8 cellular contexts compared by ENCODE assay signal in genomic region chr5:1386274-1386717, GRCh38. TPM values are rescaled to one million over a fixed set of nuclear protein-coding genes. Genes with fewer than 3 reads are reported as not detected.
A peak's percentile ranks its signal among the peaks of the same experiment; 100 is the strongest.
DNase-seq lines count a peak whose midpoint lies in the region; ATAC-seq and TF ChIP-seq lines count a peak whose summit lies in the region.

No MANE protein-coding gene starts in this region.

- H3K9me3 ChIP-seq in left ventricle myocardium inferior (replicated peaks) (no peaks in the 10 kb centered on the region), uterus (no peaks in the 10 kb centered on the region)

- H3K27ac ChIP-seq in left ventricle myocardium inferior (replicated peaks): peak overlapping the region; percentile 45
- no peak overlapping the region for H3K27ac ChIP-seq in rectal smooth muscle tissue (ENCODE audit: low read depth, low read length)
- H3K27ac ChIP-seq in uterus: no peak overlapping the region

- H3K27me3 ChIP-seq in left ventricle myocardium inferior (ENCODE audit: low read depth) (peaks cover 61% of the 10 kb centered on the region), rectal smooth muscle tissue (ENCODE audit: control insufficient read depth, insufficient read depth, low read length) (peaks cover 3% of the 10 kb centered on the region), uterus (no peaks in the 10 kb centered on the region)

- DNase-seq in AG09309 (ENCODE audit: low read depth): no peak
- peak; percentile 14 for DNase-seq in RPMI7951 (ENCODE audit: low read depth)
- peak; percentile 69 for DNase-seq in activated naive CD4-positive, alpha-beta T cell treated with anti-CD3 and anti-CD28 coated beads, Interleukin-2, amount 50 U/mL, for 16 hours
- peak; percentile 38 for DNase-seq in left ventricle myocardium inferior
- DNase-seq in uterus: peak in 1 of 2 donors; percentile 18

- TF ChIP-seq CTCF in AG09309 (IDR thresholded peaks at IDR 0.05; ENCODE audit: control insufficient read depth, insufficient read depth, low read depth, low read length, missing control alignments) (no peak), left ventricle myocardium inferior (IDR thresholded peaks at IDR 0.05; ENCODE audit: borderline replicate concordance) (no peak), uterus (IDR thresholded peaks at IDR 0.05) (no peak)

- no peaks in the 10 kb centered on the region for H3K36me3 ChIP-seq in left ventricle myocardium inferior
- H3K36me3 ChIP-seq in rectal smooth muscle tissue (ENCODE audit: control insufficient read depth, insufficient read depth, low read length): no peaks in the 10 kb centered on the region
- no peaks in the 10 kb centered on the region for H3K36me3 ChIP-seq in uterus

- H3K9ac ChIP-seq in rectal smooth muscle tissue (ENCODE audit: low read length): peak overlapping the region; percentile 39

- intact Hi-C loops in left ventricle myocardium inferior (cut with micrococcal nuclease): no loop called here
- intact Hi-C loops in uterus (cut with DNase I; ENCODE audit: low total_unique reads): no loop called here

- ATAC-seq in GM19043 (IDR thresholded peaks at IDR 0.05; ENCODE audit: low read depth, unreplicated experiment) (peak; percentile 39), HG03439 (IDR thresholded peaks at IDR 0.05; ENCODE audit: unreplicated experiment) (peak; percentile 54)

- H3K4me1 ChIP-seq in left ventricle myocardium inferior (peaks cover 30% of the 10 kb centered on the region), rectal smooth muscle tissue (ENCODE audit: control insufficient read depth, insufficient read depth, low read length) (peaks cover 2% of the 10 kb centered on the region), uterus (no peaks in the 10 kb centered on the region)

- H3K4me3 ChIP-seq in AG09309 (ENCODE audit: control insufficient read depth, low read depth, low read length) (peak overlapping the region; percentile 49), left ventricle myocardium inferior (peak overlapping the region; percentile 76), rectal smooth muscle tissue (ENCODE audit: low read length) (peak overlapping the region; percentile 74), uterus (peak overlapping the region; percentile 34 to 50)

- TF ChIP-seq POLR2A in uterus (IDR thresholded peaks at IDR 0.05): no peak

RNA-seq across cellular contexts. Expression of gene CLPTM1L, which starts 41.4 kb away (rescaled TPM):
- total RNA-seq in RPMI7951 (2014; rRNA removed; shearing (Covaris generic)): 116 and 141 TPM in 2 replicates
- total RNA-seq in left ventricle myocardium inferior (34.2 TPM), uterus (10 to 100 TPM; 63.2 to 74.3 (median 71.1) TPM)

RNA-seq across cellular contexts. Expression of gene SLC6A3, which starts 58.9 kb away (rescaled TPM):
- total RNA-seq in RPMI7951 (2014; rRNA removed; shearing (Covaris generic)): not detected in 2 replicates
- not detected for total RNA-seq in left ventricle myocardium inferior
- under 1 TPM in 2 of 4 donors, not detected in 2; 0.07 to 0.15 TPM for total RNA-seq in uterus
